ENCODE assay signal across 8 cellular contexts in the genomic region with DNA sequence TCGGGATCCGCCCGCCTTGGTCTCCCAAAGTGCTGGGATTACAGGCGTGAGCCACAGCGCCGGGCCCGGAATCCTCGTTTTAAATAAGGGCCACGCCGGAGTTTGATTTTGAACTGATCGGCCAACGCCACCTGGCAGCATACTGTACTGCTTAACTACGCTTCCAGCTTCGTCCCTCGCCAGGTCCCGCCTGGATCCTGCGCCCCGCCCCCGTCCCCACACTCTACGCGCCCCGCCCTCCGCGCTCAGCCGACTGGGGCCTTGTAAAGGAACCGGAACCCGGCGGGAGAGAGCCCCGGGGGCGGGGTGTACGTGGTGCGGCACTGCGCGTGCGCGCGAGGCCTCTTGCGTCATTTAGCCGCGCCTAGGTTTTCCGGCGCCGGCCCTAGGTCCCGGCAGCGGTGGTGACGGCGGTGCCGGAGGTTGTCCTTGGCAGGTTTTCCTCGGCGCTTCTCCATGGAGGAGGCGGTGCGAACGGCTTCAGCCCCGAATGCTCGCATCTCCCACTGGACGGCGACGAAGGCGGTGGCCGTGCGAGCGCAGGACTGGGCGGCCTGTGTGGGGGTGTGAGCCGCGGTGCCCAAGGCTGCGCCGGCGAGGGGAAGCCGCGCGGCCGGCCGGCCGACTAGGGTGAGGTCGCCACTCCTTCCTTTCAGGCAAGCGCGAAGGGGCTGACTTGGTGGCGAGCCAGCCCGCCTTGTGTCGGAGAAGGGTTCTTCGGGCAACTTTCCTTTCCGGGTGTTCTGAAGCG. TPM values are rescaled to one million over a fixed set of nuclear protein-coding genes. Genes with fewer than 3 reads are reported as not detected.
DNase-seq lines count a peak whose midpoint lies in the region; ATAC-seq, FAIRE-seq and TF ChIP-seq lines count a peak whose summit lies in the region.

A gene (plus strand): TSS at position 375 of the 751 bp plus-strand sequence. CDS start 13,066 bp downstream, outside the sequence.

- H2AFZ ChIP-seq in keratinocyte (ENCODE audit: control insufficient read depth, low read length): peak within 1 kb of the TSS; percentile 82

- H3K27me3 ChIP-seq in keratinocyte (ENCODE audit: control insufficient read depth, extremely low read depth, insufficient read depth, low read length): no peaks in the 10 kb centered on the region

- H3K4me1 ChIP-seq in keratinocyte (ENCODE audit: control insufficient read depth, extremely low read depth, insufficient read depth, low read length): peaks cover 7% of the 10 kb centered on the region

- DNase-seq in AG10803 (ENCODE audit: low read depth): peak; percentile 97
- peak; percentile 96 for DNase-seq in NCI-H460 (ENCODE audit: extremely low read depth, low read depth)
- DNase-seq in activated CD4-positive, CD25-positive, alpha-beta regulatory T cell treated with anti-CD3 and anti-CD28 coated beads, Interleukin-2, amount 50 U/mL, for 72 hours: peak; percentile 100
- DNase-seq in cerebellar nuclear complex (lab: John Stamatoyannopoulos, UW): peak; percentile 75 to 87
- DNase-seq in keratinocyte (ENCODE audit: low read depth, low spot score): peak; percentile 92
- peak; percentile 99 for DNase-seq in stimulated activated CD4-positive, alpha-beta T cell treated with anti-CD3 and anti-CD28 coated beads, Interleukin-15, amount 100 ng/mL, for 1 hour (ENCODE audit: low read depth in 1 of 2, low spot score in 1 of 2)

- H3K4me2 ChIP-seq in keratinocyte (ENCODE audit: control insufficient read depth, extremely low read depth, insufficient read depth, low read depth, low read length): peak within 1 kb of the TSS; percentile 94

- H3K9ac ChIP-seq in keratinocyte (ENCODE audit: control insufficient read depth, extremely low read depth, insufficient read depth, low read length): peak within 1 kb of the TSS; percentile 79

- peak within 1 kb of the TSS; percentile 92 for H3K4me3 ChIP-seq in AG10803 (ENCODE audit: low read length)
- peak within 1 kb of the TSS; percentile 69 to 73 (median 70) for H3K4me3 ChIP-seq in keratinocyte (ENCODE audit: control insufficient read depth in 2 of 3, extremely low read depth in 1 of 3, insufficient read depth in 2 of 3, low read depth in 1 of 3, low read length in 3 of 3)

- ATAC-seq in GM19043 (IDR thresholded peaks at IDR 0.05; ENCODE audit: low read depth, unreplicated experiment) (peak; percentile 64), HG03378 (IDR thresholded peaks at IDR 0.05; ENCODE audit: unreplicated experiment) (peak; percentile 69)

- peaks cover 3 to 6% of the 10 kb centered on the region in 2 experiments for H3K36me3 ChIP-seq in keratinocyte (ENCODE audit: control insufficient read depth in 2 of 2, extremely low read depth in 1 of 2, insufficient read depth in 2 of 2, low read length in 2 of 2)

- no peaks in the 10 kb centered on the region for H3K9me1 ChIP-seq in keratinocyte (ENCODE audit: control insufficient read depth, extremely low read depth, insufficient read depth, low read length)

- no peak for FAIRE-seq in keratinocyte (lab: Jason Lieb, UNC)

- H3K27ac ChIP-seq in keratinocyte (ENCODE audit: control insufficient read depth, insufficient read depth, low read length): peak within 1 kb of the TSS; percentile 81

- H3K79me2 ChIP-seq in keratinocyte (ENCODE audit: control insufficient read depth, insufficient read depth, low read length): peaks cover 43% of the 10 kb centered on the region

- dilution Hi-C loops in keratinocyte (cut with MboI; ENCODE audit: extremely low pct_ligation_motif_present, low sequenced_read_pairs): no loop called here

- H4K20me1 ChIP-seq in keratinocyte (ENCODE audit: control insufficient read depth, extremely low read depth, insufficient read depth, low read length): no peaks in the 10 kb centered on the region

- H3K9me3 ChIP-seq in keratinocyte (ENCODE audit: control insufficient read depth, low read depth, low read length): no peaks in the 10 kb centered on the region

- TF ChIP-seq CTCF in AG10803 (conservative IDR thresholded peaks at IDR 0.05; ENCODE audit: low read length) (0 out of 2 replicates have a peak, but pooled peaks have one; percentile 3), keratinocyte (optimal IDR thresholded peaks at IDR 0.05 in 1 of 3, IDR thresholded peaks at IDR 0.05 in 1 of 3, conservative IDR thresholded peaks at IDR 0.05 in 1 of 3; ENCODE audit: extremely low read depth in 1 of 3, insufficient read depth in 2 of 3, low read length in 3 of 3) (peak in 2 of 3 experiments; percentile 15 to 41)

RNA-seq across cellular contexts. Expression of the gene that starts here (rescaled TPM):
- total RNA-seq in NCI-H460 (2014; rRNA removed; shearing (Covaris generic)): 113 and 116 TPM in 2 replicates
- polyA plus RNA-seq in NCI-H460 (2014; cell fraction: nucleus; rRNA removed): 110 and 117 TPM in 2 replicates
- polyA plus RNA-seq in keratinocyte: 52.7 to 81.2 TPM (median 64.6 TPM) in 3 replicates
- polyA plus RNA-seq in keratinocyte (2011; ENCODE audit: low read depth): 7.3 TPM
- 49.8 and 74.6 TPM in 2 replicates for polyA plus RNA-seq in keratinocyte (2011; cell fraction: cytosol; rRNA removed)
- 35.0 and 45.9 TPM in 2 replicates for polyA plus RNA-seq in keratinocyte (2011; cell fraction: nucleus; rRNA removed)
- 31.1 and 65.8 TPM in 2 replicates for polyA plus RNA-seq in keratinocyte (2012; ENCODE audit: low replicate concordance)
- 20.3 to 54.8 TPM (median 39.8 TPM) in 3 replicates for polyA minus RNA-seq in keratinocyte
- polyA minus RNA-seq in keratinocyte (2011; cell fraction: cytosol; rRNA and poly(A)+ RNA removed): 90.2 TPM
- 22.8 and 38.9 TPM in 2 replicates for polyA minus RNA-seq in keratinocyte (2011; cell fraction: nucleus; rRNA and poly(A)+ RNA removed)

Comparison
In these comparisons a context has a peak if more than half of its experiments do, and no peak if none do; other contexts are left out.
1. Peak in every context shown above with its lines: DNase-seq, ATAC-seq, H3K4me3 ChIP-seq and H3K27ac ChIP-seq.